In genomic region chr2:56191617-56192016, GRCh38 we compare ENCODE assay signal across 8 cellular contexts. TPM values are rescaled to one million over a fixed set of nuclear protein-coding genes. Genes with fewer than 3 reads are reported as not detected.
A peak's percentile ranks its signal among the peaks of the same experiment; 100 is the strongest.
DNase-seq lines count a peak whose midpoint lies in the region; ATAC-seq and TF ChIP-seq lines count a peak whose summit lies in the region.

No MANE protein-coding gene starts in this region.

- peak; percentile 58 for TF ChIP-seq CTCF in LNCAP (IDR thresholded peaks at IDR 0.05)

- ATAC-seq in left colon (peak; percentile 72), HG03457 (IDR thresholded peaks at IDR 0.05; ENCODE audit: unreplicated experiment) (no peak)
- ATAC-seq in stimulated activated naive B cell treated with anti-CD40 and anti-IgM and Interleukin-4, amounts not matched to agents 10 μg/mL and 1 μg/mL and 100 μg/mL, for 72 hours (replicated peaks): no peak

- no peaks in the 10 kb centered on the region for H3K4me1 Mint-ChIP-seq in stimulated activated naive B cell treated with anti-CD40 and anti-IgM and Interleukin-4, amounts not matched to agents 10 μg/mL and 1 μg/mL and 100 μg/mL, for 72 hours

- H3K27me3 Mint-ChIP-seq in stimulated activated naive B cell treated with anti-CD40 and anti-IgM and Interleukin-4, amounts not matched to agents 10 μg/mL and 1 μg/mL and 100 μg/mL, for 72 hours: peaks cover 29 to 31% of the 10 kb centered on the region in 2 donors

- H3K36me3 Mint-ChIP-seq in stimulated activated naive B cell treated with anti-CD40 and anti-IgM and Interleukin-4, amounts not matched to agents 10 μg/mL and 1 μg/mL and 100 μg/mL, for 72 hours: no peaks in the 10 kb centered on the region

- no peak overlapping the region for H3K4me3 Mint-ChIP-seq in stimulated activated naive B cell treated with anti-CD40 and anti-IgM and Interleukin-4, amounts not matched to agents 10 μg/mL and 1 μg/mL and 100 μg/mL, for 72 hours

- peak; percentile 73 for DNase-seq in EH (ENCODE audit: low read depth)
- peak; percentile 71 for DNase-seq in amniotic epithelial cell (ENCODE audit: low read depth)
- no peak for DNase-seq in left colon
- DNase-seq in NOMO-1 treated with dmso at 0.1 percent for 144 hours (lab: John Stamatoyannopoulos, UW; ENCODE audit: unreplicated experiment): no peak
- no peak for DNase-seq in OCI-M2 (lab: John Stamatoyannopoulos, UW; ENCODE audit: unreplicated experiment)
- no peak for DNase-seq in stimulated activated naive B cell treated with anti-CD40 and anti-IgM and Interleukin-4, amounts not matched to agents 10 μg/mL and 1 μg/mL and 100 μg/mL, for 72 hours

- intact Hi-C loops in left colon (cut with DNase I, micrococcal nuclease): no loop called here

- no peaks in the 10 kb centered on the region for H3K9me3 Mint-ChIP-seq in stimulated activated naive B cell treated with anti-CD40 and anti-IgM and Interleukin-4, amounts not matched to agents 10 μg/mL and 1 μg/mL and 100 μg/mL, for 72 hours

- no peak overlapping the region for H3K27ac Mint-ChIP-seq in stimulated activated naive B cell treated with anti-CD40 and anti-IgM and Interleukin-4, amounts not matched to agents 10 μg/mL and 1 μg/mL and 100 μg/mL, for 72 hours

RNA-seq across cellular contexts. Expression of gene CCDC85A, which starts 7.8 kb away (rescaled TPM):
- total RNA-seq in left colon: under 1 TPM; 0.27 to 0.81 TPM

Comparison
In these comparisons a context has a peak if more than half of its experiments do, and no peak if none do; other contexts are left out.
1. DNase-seq: peak in EH (single experiment) and amniotic epithelial cell (single experiment); none in left colon (0 of 2), NOMO-1 treated with dmso at 0.1 percent for 144 hours (single experiment), OCI-M2 (single experiment) and stimulated activated naive B cell treated with anti-CD40 and anti-IgM and Interleukin-4, amounts not matched to agents 10 μg/mL and 1 μg/mL and 100 μg/mL, for 72 hours (single experiment).